Comparison of ENCODE assay signal across 1 cellular context in the genomic region with DNA sequence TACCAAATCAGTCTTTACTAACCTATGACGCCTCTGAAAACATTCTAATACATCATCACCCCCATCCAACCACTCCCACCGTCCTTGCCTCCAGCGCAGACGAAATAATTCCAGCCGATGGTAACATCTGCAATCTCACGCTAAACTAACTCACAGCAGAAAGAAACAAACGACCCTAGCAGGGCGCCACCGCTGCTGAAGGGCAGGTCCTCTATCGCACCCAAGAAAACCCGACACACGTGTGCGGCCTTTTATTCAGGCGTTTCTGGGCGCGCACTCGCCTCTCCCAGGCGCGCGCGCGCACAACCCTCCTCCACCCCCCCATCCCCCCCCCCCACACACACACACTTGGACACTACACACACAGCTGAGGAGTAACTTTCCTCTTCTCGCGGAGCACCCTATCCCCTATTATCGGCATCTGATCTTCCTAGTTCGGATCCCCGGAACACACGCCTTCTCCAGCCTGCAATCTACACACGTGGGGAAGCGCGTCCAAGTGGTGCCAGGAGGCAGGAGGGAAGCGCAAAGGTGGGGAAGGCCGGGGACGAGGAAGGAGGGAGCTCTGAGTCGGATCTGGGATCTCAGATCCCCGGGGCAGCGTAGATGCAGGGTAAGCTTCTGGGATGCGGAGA.
TF ChIP-seq lines count a peak whose summit lies in the region.

No MANE protein-coding gene starts in this region.

TF ChIP-seq in K562, 482 proteins besides CTCF, POLR2A, EP300 and RAD21 (continued from another document and continues in another):
- TF ChIP-seq NCOR1 (IDR thresholded peaks at IDR 0.05) (0 out of 2 replicates have a peak, but pooled peaks have one; percentile 4), CREBBP (IDR thresholded peaks at IDR 0.05; ENCODE audit: low read depth, low read length) (no peak), TAF1 (IDR thresholded peaks at IDR 0.05; ENCODE audit: control insufficient read depth, extremely low read depth, insufficient read depth, low read length, severe bottlenecking) (peak; percentile 46), L3MBTL2 (IDR thresholded peaks at IDR 0.05) (peak; percentile 58), GTF2E2 (tag; IDR thresholded peaks at IDR 0.05) (no peak), SMARCB1 (IDR thresholded peaks at IDR 0.05; ENCODE audit: insufficient read length, low read depth) (no peak), NFE2 (IDR thresholded peaks at IDR 0.05; ENCODE audit: low read depth) (no peak), RCOR1 (IDR thresholded peaks at IDR 0.05; ENCODE audit: borderline replicate concordance in 1 of 2, low read depth in 2 of 2, low read length in 2 of 2) (peak in 1 of 2 experiments; percentile 2; a peak in 2 of 4 replicates), BHLHE40 (IDR thresholded peaks at IDR 0.05; ENCODE audit: low read length) (peak; percentile 1), ELF4 (CRISPR knock-in tag; IDR thresholded peaks at IDR 0.05) (no peak), CREB1 (IDR thresholded peaks at IDR 0.05) (peak; percentile 18; the same call in 1 of the 2 replicates), CREB1 (CRISPR knock-in tag; IDR thresholded peaks at IDR 0.05) (no peak), ZNF75A (CRISPR knock-in tag; IDR thresholded peaks at IDR 0.05) (no peak), POLR2AphosphoS5 (IDR thresholded peaks at IDR 0.05; ENCODE audit: control insufficient read depth, insufficient read depth, low read depth, low read length) (0 out of 2 replicates have a peak, but pooled peaks have one; percentile 23), NFIC (IDR thresholded peaks at IDR 0.05) (0 out of 2 replicates have a peak, but pooled peaks have one; percentile 2), HNRNPL (IDR thresholded peaks at IDR 0.05; ENCODE audit: low read depth, low read length) (no peak), ZNF561 (CRISPR knock-in tag; conservative IDR thresholded peaks at IDR 0.05) (no peak), SLC30A9 (CRISPR knock-in tag; IDR thresholded peaks at IDR 0.05) (no peak), DIDO1 (tag; IDR thresholded peaks at IDR 0.05; ENCODE audit: low read depth) (no peak), BRD4 (IDR thresholded peaks at IDR 0.05) (no peak), JUN (IDR thresholded peaks at IDR 0.05; ENCODE audit: borderline replicate concordance, low read depth, low read length) (no peak), JUN (CRISPR knock-in tag; IDR thresholded peaks at IDR 0.05; ENCODE audit: borderline replicate concordance) (no peak)
- TF ChIP-seq, protein P1, sequence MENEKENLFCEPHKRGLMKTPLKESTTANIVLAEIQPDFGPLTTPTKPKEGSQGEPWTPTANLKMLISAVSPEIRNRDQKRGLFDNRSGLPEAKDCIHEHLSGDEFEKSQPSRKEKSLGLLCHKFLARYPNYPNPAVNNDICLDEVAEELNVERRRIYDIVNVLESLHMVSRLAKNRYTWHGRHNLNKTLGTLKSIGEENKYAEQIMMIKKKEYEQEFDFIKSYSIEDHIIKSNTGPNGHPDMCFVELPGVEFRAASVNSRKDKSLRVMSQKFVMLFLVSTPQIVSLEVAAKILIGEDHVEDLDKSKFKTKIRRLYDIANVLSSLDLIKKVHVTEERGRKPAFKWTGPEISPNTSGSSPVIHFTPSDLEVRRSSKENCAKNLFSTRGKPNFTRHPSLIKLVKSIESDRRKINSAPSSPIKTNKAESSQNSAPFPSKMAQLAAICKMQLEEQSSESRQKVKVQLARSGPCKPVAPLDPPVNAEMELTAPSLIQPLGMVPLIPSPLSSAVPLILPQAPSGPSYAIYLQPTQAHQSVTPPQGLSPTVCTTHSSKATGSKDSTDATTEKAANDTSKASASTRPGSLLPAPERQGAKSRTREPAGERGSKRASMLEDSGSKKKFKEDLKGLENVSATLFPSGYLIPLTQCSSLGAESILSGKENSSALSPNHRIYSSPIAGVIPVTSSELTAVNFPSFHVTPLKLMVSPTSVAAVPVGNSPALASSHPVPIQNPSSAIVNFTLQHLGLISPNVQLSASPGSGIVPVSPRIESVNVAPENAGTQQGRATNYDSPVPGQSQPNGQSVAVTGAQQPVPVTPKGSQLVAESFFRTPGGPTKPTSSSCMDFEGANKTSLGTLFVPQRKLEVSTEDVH (IDR thresholded peaks at IDR 0.05; ENCODE audit: low read depth, partially characterized antibody), result no peak
- TF ChIP-seq, protein P2, sequence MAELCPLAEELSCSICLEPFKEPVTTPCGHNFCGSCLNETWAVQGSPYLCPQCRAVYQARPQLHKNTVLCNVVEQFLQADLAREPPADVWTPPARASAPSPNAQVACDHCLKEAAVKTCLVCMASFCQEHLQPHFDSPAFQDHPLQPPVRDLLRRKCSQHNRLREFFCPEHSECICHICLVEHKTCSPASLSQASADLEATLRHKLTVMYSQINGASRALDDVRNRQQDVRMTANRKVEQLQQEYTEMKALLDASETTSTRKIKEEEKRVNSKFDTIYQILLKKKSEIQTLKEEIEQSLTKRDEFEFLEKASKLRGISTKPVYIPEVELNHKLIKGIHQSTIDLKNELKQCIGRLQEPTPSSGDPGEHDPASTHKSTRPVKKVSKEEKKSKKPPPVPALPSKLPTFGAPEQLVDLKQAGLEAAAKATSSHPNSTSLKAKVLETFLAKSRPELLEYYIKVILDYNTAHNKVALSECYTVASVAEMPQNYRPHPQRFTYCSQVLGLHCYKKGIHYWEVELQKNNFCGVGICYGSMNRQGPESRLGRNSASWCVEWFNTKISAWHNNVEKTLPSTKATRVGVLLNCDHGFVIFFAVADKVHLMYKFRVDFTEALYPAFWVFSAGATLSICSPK (IDR thresholded peaks at IDR 0.05; ENCODE audit: borderline replicate concordance), result 0 out of 2 replicates have a peak, but pooled peaks have one; percentile 4
- TF ChIP-seq, protein P3, sequence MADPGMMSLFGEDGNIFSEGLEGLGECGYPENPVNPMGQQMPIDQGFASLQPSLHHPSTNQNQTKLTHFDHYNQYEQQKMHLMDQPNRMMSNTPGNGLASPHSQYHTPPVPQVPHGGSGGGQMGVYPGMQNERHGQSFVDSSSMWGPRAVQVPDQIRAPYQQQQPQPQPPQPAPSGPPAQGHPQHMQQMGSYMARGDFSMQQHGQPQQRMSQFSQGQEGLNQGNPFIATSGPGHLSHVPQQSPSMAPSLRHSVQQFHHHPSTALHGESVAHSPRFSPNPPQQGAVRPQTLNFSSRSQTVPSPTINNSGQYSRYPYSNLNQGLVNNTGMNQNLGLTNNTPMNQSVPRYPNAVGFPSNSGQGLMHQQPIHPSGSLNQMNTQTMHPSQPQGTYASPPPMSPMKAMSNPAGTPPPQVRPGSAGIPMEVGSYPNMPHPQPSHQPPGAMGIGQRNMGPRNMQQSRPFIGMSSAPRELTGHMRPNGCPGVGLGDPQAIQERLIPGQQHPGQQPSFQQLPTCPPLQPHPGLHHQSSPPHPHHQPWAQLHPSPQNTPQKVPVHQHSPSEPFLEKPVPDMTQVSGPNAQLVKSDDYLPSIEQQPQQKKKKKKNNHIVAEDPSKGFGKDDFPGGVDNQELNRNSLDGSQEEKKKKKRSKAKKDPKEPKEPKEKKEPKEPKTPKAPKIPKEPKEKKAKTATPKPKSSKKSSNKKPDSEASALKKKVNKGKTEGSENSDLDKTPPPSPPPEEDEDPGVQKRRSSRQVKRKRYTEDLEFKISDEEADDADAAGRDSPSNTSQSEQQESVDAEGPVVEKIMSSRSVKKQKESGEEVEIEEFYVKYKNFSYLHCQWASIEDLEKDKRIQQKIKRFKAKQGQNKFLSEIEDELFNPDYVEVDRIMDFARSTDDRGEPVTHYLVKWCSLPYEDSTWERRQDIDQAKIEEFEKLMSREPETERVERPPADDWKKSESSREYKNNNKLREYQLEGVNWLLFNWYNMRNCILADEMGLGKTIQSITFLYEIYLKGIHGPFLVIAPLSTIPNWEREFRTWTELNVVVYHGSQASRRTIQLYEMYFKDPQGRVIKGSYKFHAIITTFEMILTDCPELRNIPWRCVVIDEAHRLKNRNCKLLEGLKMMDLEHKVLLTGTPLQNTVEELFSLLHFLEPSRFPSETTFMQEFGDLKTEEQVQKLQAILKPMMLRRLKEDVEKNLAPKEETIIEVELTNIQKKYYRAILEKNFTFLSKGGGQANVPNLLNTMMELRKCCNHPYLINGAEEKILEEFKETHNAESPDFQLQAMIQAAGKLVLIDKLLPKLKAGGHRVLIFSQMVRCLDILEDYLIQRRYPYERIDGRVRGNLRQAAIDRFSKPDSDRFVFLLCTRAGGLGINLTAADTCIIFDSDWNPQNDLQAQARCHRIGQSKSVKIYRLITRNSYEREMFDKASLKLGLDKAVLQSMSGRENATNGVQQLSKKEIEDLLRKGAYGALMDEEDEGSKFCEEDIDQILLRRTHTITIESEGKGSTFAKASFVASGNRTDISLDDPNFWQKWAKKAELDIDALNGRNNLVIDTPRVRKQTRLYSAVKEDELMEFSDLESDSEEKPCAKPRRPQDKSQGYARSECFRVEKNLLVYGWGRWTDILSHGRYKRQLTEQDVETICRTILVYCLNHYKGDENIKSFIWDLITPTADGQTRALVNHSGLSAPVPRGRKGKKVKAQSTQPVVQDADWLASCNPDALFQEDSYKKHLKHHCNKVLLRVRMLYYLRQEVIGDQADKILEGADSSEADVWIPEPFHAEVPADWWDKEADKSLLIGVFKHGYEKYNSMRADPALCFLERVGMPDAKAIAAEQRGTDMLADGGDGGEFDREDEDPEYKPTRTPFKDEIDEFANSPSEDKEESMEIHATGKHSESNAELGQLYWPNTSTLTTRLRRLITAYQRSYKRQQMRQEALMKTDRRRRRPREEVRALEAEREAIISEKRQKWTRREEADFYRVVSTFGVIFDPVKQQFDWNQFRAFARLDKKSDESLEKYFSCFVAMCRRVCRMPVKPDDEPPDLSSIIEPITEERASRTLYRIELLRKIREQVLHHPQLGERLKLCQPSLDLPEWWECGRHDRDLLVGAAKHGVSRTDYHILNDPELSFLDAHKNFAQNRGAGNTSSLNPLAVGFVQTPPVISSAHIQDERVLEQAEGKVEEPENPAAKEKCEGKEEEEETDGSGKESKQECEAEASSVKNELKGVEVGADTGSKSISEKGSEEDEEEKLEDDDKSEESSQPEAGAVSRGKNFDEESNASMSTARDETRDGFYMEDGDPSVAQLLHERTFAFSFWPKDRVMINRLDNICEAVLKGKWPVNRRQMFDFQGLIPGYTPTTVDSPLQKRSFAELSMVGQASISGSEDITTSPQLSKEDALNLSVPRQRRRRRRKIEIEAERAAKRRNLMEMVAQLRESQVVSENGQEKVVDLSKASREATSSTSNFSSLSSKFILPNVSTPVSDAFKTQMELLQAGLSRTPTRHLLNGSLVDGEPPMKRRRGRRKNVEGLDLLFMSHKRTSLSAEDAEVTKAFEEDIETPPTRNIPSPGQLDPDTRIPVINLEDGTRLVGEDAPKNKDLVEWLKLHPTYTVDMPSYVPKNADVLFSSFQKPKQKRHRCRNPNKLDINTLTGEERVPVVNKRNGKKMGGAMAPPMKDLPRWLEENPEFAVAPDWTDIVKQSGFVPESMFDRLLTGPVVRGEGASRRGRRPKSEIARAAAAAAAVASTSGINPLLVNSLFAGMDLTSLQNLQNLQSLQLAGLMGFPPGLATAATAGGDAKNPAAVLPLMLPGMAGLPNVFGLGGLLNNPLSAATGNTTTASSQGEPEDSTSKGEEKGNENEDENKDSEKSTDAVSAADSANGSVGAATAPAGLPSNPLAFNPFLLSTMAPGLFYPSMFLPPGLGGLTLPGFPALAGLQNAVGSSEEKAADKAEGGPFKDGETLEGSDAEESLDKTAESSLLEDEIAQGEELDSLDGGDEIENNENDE (IDR thresholded peaks at IDR 0.05; ENCODE audit: low read depth, low read length), result no peak
- TF ChIP-seq, protein P4, sequence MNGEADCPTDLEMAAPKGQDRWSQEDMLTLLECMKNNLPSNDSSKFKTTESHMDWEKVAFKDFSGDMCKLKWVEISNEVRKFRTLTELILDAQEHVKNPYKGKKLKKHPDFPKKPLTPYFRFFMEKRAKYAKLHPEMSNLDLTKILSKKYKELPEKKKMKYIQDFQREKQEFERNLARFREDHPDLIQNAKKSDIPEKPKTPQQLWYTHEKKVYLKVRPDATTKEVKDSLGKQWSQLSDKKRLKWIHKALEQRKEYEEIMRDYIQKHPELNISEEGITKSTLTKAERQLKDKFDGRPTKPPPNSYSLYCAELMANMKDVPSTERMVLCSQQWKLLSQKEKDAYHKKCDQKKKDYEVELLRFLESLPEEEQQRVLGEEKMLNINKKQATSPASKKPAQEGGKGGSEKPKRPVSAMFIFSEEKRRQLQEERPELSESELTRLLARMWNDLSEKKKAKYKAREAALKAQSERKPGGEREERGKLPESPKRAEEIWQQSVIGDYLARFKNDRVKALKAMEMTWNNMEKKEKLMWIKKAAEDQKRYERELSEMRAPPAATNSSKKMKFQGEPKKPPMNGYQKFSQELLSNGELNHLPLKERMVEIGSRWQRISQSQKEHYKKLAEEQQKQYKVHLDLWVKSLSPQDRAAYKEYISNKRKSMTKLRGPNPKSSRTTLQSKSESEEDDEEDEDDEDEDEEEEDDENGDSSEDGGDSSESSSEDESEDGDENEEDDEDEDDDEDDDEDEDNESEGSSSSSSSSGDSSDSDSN (IDR thresholded peaks at IDR 0.05; ENCODE audit: borderline replicate concordance in 1 of 2, low read depth in 2 of 2, low read length in 2 of 2), result 0 out of 4 replicates have a peak, but pooled peaks of 1 of the 2 experiments have one; percentile 33
- TF ChIP-seq, protein P5, sequence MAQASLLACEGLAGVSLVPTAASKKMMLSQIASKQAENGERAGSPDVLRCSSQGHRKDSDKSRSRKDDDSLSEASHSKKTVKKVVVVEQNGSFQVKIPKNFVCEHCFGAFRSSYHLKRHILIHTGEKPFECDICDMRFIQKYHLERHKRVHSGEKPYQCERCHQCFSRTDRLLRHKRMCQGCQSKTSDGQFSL (CRISPR knock-in tag; IDR thresholded peaks at IDR 0.05), result peak; percentile 96
- TF ChIP-seq, protein P5 (tag; IDR thresholded peaks at IDR 0.05), result peak in 1 of 2 experiments; percentile 95; a peak in 2 of 4 replicates
- TF ChIP-seq, protein P6, sequence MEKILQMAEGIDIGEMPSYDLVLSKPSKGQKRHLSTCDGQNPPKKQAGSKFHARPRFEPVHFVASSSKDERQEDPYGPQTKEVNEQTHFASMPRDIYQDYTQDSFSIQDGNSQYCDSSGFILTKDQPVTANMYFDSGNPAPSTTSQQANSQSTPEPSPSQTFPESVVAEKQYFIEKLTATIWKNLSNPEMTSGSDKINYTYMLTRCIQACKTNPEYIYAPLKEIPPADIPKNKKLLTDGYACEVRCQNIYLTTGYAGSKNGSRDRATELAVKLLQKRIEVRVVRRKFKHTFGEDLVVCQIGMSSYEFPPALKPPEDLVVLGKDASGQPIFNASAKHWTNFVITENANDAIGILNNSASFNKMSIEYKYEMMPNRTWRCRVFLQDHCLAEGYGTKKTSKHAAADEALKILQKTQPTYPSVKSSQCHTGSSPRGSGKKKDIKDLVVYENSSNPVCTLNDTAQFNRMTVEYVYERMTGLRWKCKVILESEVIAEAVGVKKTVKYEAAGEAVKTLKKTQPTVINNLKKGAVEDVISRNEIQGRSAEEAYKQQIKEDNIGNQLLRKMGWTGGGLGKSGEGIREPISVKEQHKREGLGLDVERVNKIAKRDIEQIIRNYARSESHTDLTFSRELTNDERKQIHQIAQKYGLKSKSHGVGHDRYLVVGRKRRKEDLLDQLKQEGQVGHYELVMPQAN (IDR thresholded peaks at IDR 0.05; ENCODE audit: borderline replicate concordance), result 0 out of 2 replicates have a peak, but pooled peaks have one; percentile 47
- TF ChIP-seq, protein P7, sequence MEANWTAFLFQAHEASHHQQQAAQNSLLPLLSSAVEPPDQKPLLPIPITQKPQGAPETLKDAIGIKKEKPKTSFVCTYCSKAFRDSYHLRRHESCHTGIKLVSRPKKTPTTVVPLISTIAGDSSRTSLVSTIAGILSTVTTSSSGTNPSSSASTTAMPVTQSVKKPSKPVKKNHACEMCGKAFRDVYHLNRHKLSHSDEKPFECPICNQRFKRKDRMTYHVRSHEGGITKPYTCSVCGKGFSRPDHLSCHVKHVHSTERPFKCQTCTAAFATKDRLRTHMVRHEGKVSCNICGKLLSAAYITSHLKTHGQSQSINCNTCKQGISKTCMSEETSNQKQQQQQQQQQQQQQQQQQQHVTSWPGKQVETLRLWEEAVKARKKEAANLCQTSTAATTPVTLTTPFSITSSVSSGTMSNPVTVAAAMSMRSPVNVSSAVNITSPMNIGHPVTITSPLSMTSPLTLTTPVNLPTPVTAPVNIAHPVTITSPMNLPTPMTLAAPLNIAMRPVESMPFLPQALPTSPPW (CRISPR knock-in tag; IDR thresholded peaks at IDR 0.05), result peak; percentile 96
